In genomic region chr4:21385706-21386105, GRCh38 we compare ENCODE assay signal across 10 cellular contexts.
"Had no signal": no experiment of that assay in that cellular context is flagged by ENCODE, and none has a peak within 500 bp of the region (broad histone marks: within the 10 kb centered on the region; RNA-seq: fewer than 3 reads in every experiment).

No MANE protein-coding gene starts in this region.

- H3K4me3 ChIP-seq: GM23248, HAP-1 had no signal

- ATAC-seq: HCT116 had no signal

- H3K9ac ChIP-seq: GM23248, KMS-11 had no signal

- H3K4me2 ChIP-seq: KMS-11 had no signal

- H3K36me3 Mint-ChIP-seq: IgD-negative memory B cell had no signal

- H3K27ac Mint-ChIP-seq: HFFc6, IgD-negative memory B cell had no signal

- H3K27ac ChIP-seq: GM23248, HL-60, KMS-11 had no signal

- H2AFZ ChIP-seq: GM23248 had no signal

- H3K4me1 ChIP-seq: HAP-1 had no signal

- H3K9me3 ChIP-seq: HAP-1 had no signal

- H3K4me1 Mint-ChIP-seq: IgD-negative memory B cell had no signal

- H3K4me3 Mint-ChIP-seq: HFFc6, IgD-negative memory B cell had no signal

- DNase-seq: GM23248, GOT3, H7, HFFc6, KBM-7 had no signal

- H3K27me3 Mint-ChIP-seq: IgD-negative memory B cell had no signal

- H3K36me3 ChIP-seq: HAP-1 had no signal
